Comparison of ENCODE assay signal across 13 cellular contexts in the genomic region with DNA sequence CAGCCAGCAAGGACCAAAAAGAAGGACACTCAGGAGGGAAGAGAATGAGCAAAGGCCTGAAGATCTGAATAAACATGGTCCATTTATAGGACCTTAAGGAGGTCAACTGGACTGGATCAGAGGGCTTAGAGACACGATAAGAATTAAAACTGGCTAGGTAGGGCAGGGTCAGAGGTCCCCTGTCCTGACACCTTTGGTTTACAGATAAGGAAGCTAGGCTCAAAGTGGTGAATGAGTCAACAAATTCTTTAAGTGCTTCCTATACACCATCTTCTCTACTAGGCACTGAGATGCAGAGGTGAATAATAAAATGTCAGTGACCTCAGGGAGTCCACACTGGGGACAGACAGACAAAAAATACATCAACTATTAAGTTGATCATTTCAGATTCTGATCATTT.
A peak's percentile ranks its signal among the peaks of the same experiment; 100 is the strongest.
DNase-seq lines count a peak whose midpoint lies in the region; ATAC-seq and TF ChIP-seq lines count a peak whose summit lies in the region.
"Had no signal": no experiment of that assay in that cellular context is flagged by ENCODE, and none has a peak within 500 bp of the region (broad histone marks: within the 10 kb centered on the region; RNA-seq: fewer than 3 reads in every experiment).

No MANE protein-coding gene starts in this region.

- no peaks in the 10 kb centered on the region for H3K9me3 ChIP-seq in endodermal cell (ENCODE audit: control insufficient read depth, low read length)
- H3K9me3 ChIP-seq: body of pancreas, esophagus muscularis mucosa, thyroid gland had no signal

- H3K9ac ChIP-seq in endodermal cell (ENCODE audit: extremely low read depth, low read length, poor library complexity, severe bottlenecking), result no peak overlapping the region

- no peak for DNase-seq in activated T-cell treated with anti-CD3 and anti-CD28 coated beads, Interleukin-2, amount 50 U/mL, for 72 hours
- no peak for DNase-seq in activated T-cell treated with anti-CD3 and anti-CD28 coated beads, Interleukin-2, amount 50 U/mL, for 48 hours
- DNase-seq in NB4 (ENCODE audit: low read depth), result peak; percentile 15
- no peak for DNase-seq in endodermal cell
- no peak for DNase-seq in stimulated activated naive CD8-positive, alpha-beta T cell treated with anti-CD3 and anti-CD28 coated beads, Interleukin-15, Interleukin-2, amounts not matched to agents 100 U/mL and 50 U/mL, for 24 hours
- no peak for DNase-seq in SIG-M5 (lab: John Stamatoyannopoulos, UW)
- no peak for DNase-seq in H7
- DNase-seq: activated CD8-positive, alpha-beta memory T cell treated with anti-CD3 and anti-CD28 coated beads, Interleukin-2, amount 50 U/mL, for 4 hours; body of pancreas; NCI-H187 treated with DMSO at 0.1 percent for 48 hours; thyroid gland had no signal

- H3K27ac Mint-ChIP-seq in activated T-cell treated with anti-CD3 and anti-CD28 coated beads, Interleukin-2, amount 50 U/mL, for 72 hours, result peak overlapping the region; percentile 75
- peak overlapping the region; percentile 57 for H3K27ac Mint-ChIP-seq in endodermal cell

- peaks cover 94% of the 10 kb centered on the region for H3K4me1 Mint-ChIP-seq in activated T-cell treated with anti-CD3 and anti-CD28 coated beads, Interleukin-2, amount 50 U/mL, for 72 hours (ENCODE audit: low read depth)
- peaks cover 34% of the 10 kb centered on the region for H3K4me1 Mint-ChIP-seq in endodermal cell

- H3K36me3 Mint-ChIP-seq in activated T-cell treated with anti-CD3 and anti-CD28 coated beads, Interleukin-2, amount 50 U/mL, for 72 hours (ENCODE audit: insufficient read depth in 2 of 2), result peaks cover 7 to 15% of the 10 kb centered on the region in 2 donors
- H3K36me3 Mint-ChIP-seq in endodermal cell (ENCODE audit: low read depth), result no peaks in the 10 kb centered on the region

- H3K4me1 ChIP-seq in endodermal cell (ENCODE audit: control insufficient read depth, insufficient read depth, low read length), result peaks cover 26% of the 10 kb centered on the region

- H3K4me3 Mint-ChIP-seq in activated T-cell treated with anti-CD3 and anti-CD28 coated beads, Interleukin-2, amount 50 U/mL, for 72 hours, result peak overlapping the region in 1 of 2 donors; percentile 17
- H3K4me3 Mint-ChIP-seq in endodermal cell, result no peak overlapping the region

- TF ChIP-seq CTCF in NB4 (IDR thresholded peaks at IDR 0.05; ENCODE audit: low read depth, low read length), result no peak
- no peak for TF ChIP-seq CTCF in endodermal cell (conservative IDR thresholded peaks at IDR 0.05)

- no peaks in the 10 kb centered on the region for H3K36me3 ChIP-seq in endodermal cell (ENCODE audit: control insufficient read depth, insufficient read depth, low read length)
- no peaks in the 10 kb centered on the region for H3K36me3 ChIP-seq in H7 (replicated peaks; ENCODE audit: control insufficient read depth, insufficient read depth, low read length)
- H3K36me3 ChIP-seq: esophagus muscularis mucosa, thyroid gland had no signal

- no peak for TF ChIP-seq POLR2A in NB4 (IDR thresholded peaks at IDR 0.05; ENCODE audit: extremely low read depth, insufficient read length)

- peak; percentile 36 to 38 for ATAC-seq in activated T-cell treated with anti-CD3 and anti-CD28 coated beads, Interleukin-2, amount 50 U/mL, for 72 hours (replicated peaks in 1 of 2)
- ATAC-seq in stimulated activated naive CD8-positive, alpha-beta T cell treated with anti-CD3 and anti-CD28 coated beads, Interleukin-15, Interleukin-2, amounts not matched to agents 100 U/mL and 50 U/mL, for 24 hours, result peak; percentile 29
- no peak for ATAC-seq in GM18498 (IDR thresholded peaks at IDR 0.05; ENCODE audit: unreplicated experiment)
- ATAC-seq: body of pancreas had no signal

- WGBS in endodermal cell (ENCODE audit: insufficient coverage in 1 of 2, insufficient read length in 1 of 2), 2 experiments, result 45 to 80% methylated on average over 1 of the region's 1 CpG

- no peak overlapping the region for H3K27ac ChIP-seq in endodermal cell (ENCODE audit: low read depth, low read length)
- H3K27ac ChIP-seq: body of pancreas, esophagus muscularis mucosa, thyroid gland had no signal

- no peaks in the 10 kb centered on the region for H3K9me3 Mint-ChIP-seq in activated T-cell treated with anti-CD3 and anti-CD28 coated beads, Interleukin-2, amount 50 U/mL, for 72 hours
- no peaks in the 10 kb centered on the region for H3K9me3 Mint-ChIP-seq in endodermal cell

- no peaks in the 10 kb centered on the region for H3K27me3 Mint-ChIP-seq in activated T-cell treated with anti-CD3 and anti-CD28 coated beads, Interleukin-2, amount 50 U/mL, for 72 hours (ENCODE audit: low read depth)
- H3K27me3 Mint-ChIP-seq in endodermal cell (ENCODE audit: insufficient read depth), result peaks cover 15% of the 10 kb centered on the region

- H3K4me3 ChIP-seq in NB4 (ENCODE audit: low read depth, low read length) (no peak overlapping the region), endodermal cell (ENCODE audit: low read length) (no peak overlapping the region), H7 (ENCODE audit: insufficient read depth, low read depth, low read length) (no peak overlapping the region)
- H3K4me3 ChIP-seq: body of pancreas, esophagus muscularis mucosa, thyroid gland had no signal

- H3K27me3 ChIP-seq in endodermal cell (ENCODE audit: control insufficient read depth, insufficient read depth, low read length, poor library complexity, severe bottlenecking), result peaks cover 13% of the 10 kb centered on the region
- no peaks in the 10 kb centered on the region for H3K27me3 ChIP-seq in H7 (ENCODE audit: control insufficient read depth, insufficient read depth, low read length)
- H3K27me3 ChIP-seq: body of pancreas, esophagus muscularis mucosa, thyroid gland had no signal
